Comparison of ENCODE assay signal across 22 cellular contexts in genomic region chr10:115163129-115163528, GRCh38.
"Had no signal": no experiment of that assay in that cellular context is flagged by ENCODE, and none has a peak within 500 bp of the region (broad histone marks: within the 10 kb centered on the region; RNA-seq: fewer than 3 reads in every experiment).

No MANE protein-coding gene starts in this region.

- H3K27ac Mint-ChIP-seq: dendritic cell treated with granulocyte-macrophage colony-stimulating factor and Interleukin-4, amounts not matched to agents 40 ng/mL and 50 ng/mL, for 4 days; effector memory CD8-positive, alpha-beta T cell; endodermal cell had no signal

- H3K9me3 Mint-ChIP-seq: dendritic cell treated with granulocyte-macrophage colony-stimulating factor and Interleukin-4, amounts not matched to agents 40 ng/mL and 50 ng/mL, for 4 days; effector memory CD8-positive, alpha-beta T cell; endodermal cell had no signal

- ATAC-seq: effector memory CD8-positive, alpha-beta T cell; esophagus mucosa; foreskin keratinocyte; gastrocnemius medialis; gastroesophageal sphincter; heart left ventricle; heart right ventricle had no signal

- DNase-seq: colonic mucosa; cortex of kidney; dermis blood vessel endothelial cell; dorsolateral prefrontal cortex; effector CD4-positive, alpha-beta T cell; effector CD8-positive, alpha-beta T cell; effector memory CD4-positive, alpha-beta T cell; effector memory CD8-positive, alpha-beta T cell; endodermal cell; erythroblast; esophagus squamous epithelium; foreskin fibroblast; foreskin keratinocyte; foreskin melanocyte; gastrocnemius medialis; glutamatergic neuron; head of caudate nucleus; heart left ventricle; heart right ventricle had no signal

- H3K4me3 Mint-ChIP-seq: dendritic cell treated with granulocyte-macrophage colony-stimulating factor and Interleukin-4, amounts not matched to agents 40 ng/mL and 50 ng/mL, for 4 days; effector memory CD8-positive, alpha-beta T cell; endodermal cell had no signal

- H3K4me1 Mint-ChIP-seq: endodermal cell had no signal
